In genomic region chr1:154938604-154939399, GRCh38 we compare ENCODE assay signal across 1 cellular context.
TF ChIP-seq lines count a peak whose summit lies in the region.

No MANE protein-coding gene starts in this region.

TF ChIP-seq in IMR-90, 13 proteins besides CTCF, POLR2A, EP300 and RAD21:
- TF ChIP-seq MAFK (IDR thresholded peaks at IDR 0.05; ENCODE audit: low read depth, low read length) = no peak
- TF ChIP-seq ELK1 (IDR thresholded peaks at IDR 0.05; ENCODE audit: borderline replicate concordance, low read depth, low read length) = no peak
- TF ChIP-seq NFE2L2 (IDR thresholded peaks at IDR 0.05; ENCODE audit: low read depth, low read length) = no peak
- no peak for TF ChIP-seq FOS (IDR thresholded peaks at IDR 0.05; ENCODE audit: low read depth, low read length)
- no peak for TF ChIP-seq RCOR1 (IDR thresholded peaks at IDR 0.05; ENCODE audit: insufficient replicate concordance, low read length)
- TF ChIP-seq MXI1 (IDR thresholded peaks at IDR 0.05; ENCODE audit: borderline replicate concordance, low read depth, low read length) = no peak
- no peak for TF ChIP-seq CHD1 (IDR thresholded peaks at IDR 0.05; ENCODE audit: low read depth, low read length)
TF ChIP-seq in IMR-90: peak in this region for 0.
